Comparison of ENCODE assay signal across 28 cellular contexts in the genomic region with DNA sequence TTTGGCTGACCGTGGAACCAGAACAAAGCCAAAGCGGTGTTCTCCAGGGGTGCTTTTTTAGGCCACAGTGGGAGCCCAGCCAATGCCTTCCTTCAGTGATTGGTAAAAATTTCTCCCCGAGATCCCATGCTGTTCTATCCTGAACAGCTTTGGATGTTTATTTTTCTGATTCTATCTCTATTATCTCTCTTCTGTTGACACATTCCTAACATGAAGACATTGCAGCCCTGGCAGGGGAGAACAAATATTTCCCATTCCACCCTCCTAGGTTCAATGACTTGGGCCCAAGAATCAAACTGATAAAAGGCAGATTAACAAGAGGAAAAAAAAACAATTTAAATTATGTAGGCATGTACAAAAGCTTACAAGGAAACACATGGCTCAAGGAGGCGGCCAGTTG.
DNase-seq lines count a peak whose midpoint lies in the region; ATAC-seq and TF ChIP-seq lines count a peak whose summit lies in the region.
"Had no signal": no experiment of that assay in that cellular context is flagged by ENCODE, and none has a peak within 500 bp of the region (broad histone marks: within the 10 kb centered on the region; RNA-seq: fewer than 3 reads in every experiment).

No MANE protein-coding gene starts in this region.

- H3K27ac Mint-ChIP-seq in neural progenitor cell: peak overlapping the region; percentile 21
- H3K27ac Mint-ChIP-seq in activated CD8-positive, alpha-beta memory T cell treated with anti-CD3 and anti-CD28 coated beads, Interleukin-2, amount 10 ng/mL, durations not matched to agents 7 days and 5 days: no peak overlapping the region
- H3K27ac Mint-ChIP-seq: activated naive CD4-positive, alpha-beta T cell treated with anti-CD3 and anti-CD28 coated beads, Interleukin-2, amount 10 ng/mL, durations not matched to agents 7 days and 5 days had no signal

- intact Hi-C loops in left lung (cut with DNase I): no loop called here

- H4K20me1 ChIP-seq in neural progenitor cell (ENCODE audit: low read depth): no peaks in the 10 kb centered on the region

- no peak overlapping the region for H2AFZ ChIP-seq in neural progenitor cell (replicated peaks)

- H3K9me3 ChIP-seq in iPS-18a (ENCODE audit: control insufficient read depth, low read depth, low read length): no peaks in the 10 kb centered on the region
- no peaks in the 10 kb centered on the region for H3K9me3 ChIP-seq in neural progenitor cell (ENCODE audit: low read depth)
- H3K9me3 ChIP-seq in left lung: no peaks in the 10 kb centered on the region
- H3K9me3 ChIP-seq: BE2C, esophagus muscularis mucosa, SJSA1 had no signal

- H3K4me3 ChIP-seq in iPS-18a (ENCODE audit: low read length) (peak overlapping the region; percentile 4), neural progenitor cell (no peak overlapping the region), left lung (no peak overlapping the region)
- H3K4me3 ChIP-seq: esophagus muscularis mucosa, K562, right atrium auricular region, SJSA1, spleen had no signal

- ATAC-seq in activated CD8-positive, alpha-beta memory T cell treated with anti-CD3 and anti-CD28 coated beads, Interleukin-2, amount 10 ng/mL, durations not matched to agents 7 days and 5 days: no peak
- ATAC-seq in GM19324 (IDR thresholded peaks at IDR 0.05; ENCODE audit: low FRiP score, unreplicated experiment) (no peak), left lung (no peak), HG03432 (IDR thresholded peaks at IDR 0.05; ENCODE audit: unreplicated experiment) (no peak)
- ATAC-seq: K562; left colon; naive thymus-derived CD8-positive, alpha-beta T cell had no signal

- H3K79me2 ChIP-seq in neural progenitor cell (ENCODE audit: low read depth): no peaks in the 10 kb centered on the region

- DNase-seq in Caki2 (ENCODE audit: low read depth) (peak; percentile 75), neural progenitor cell (ENCODE audit: low spot score) (peak; percentile 9), left lung (no peak)
- no peak for DNase-seq in activated CD8-positive, alpha-beta memory T cell treated with anti-CD3 and anti-CD28 coated beads, Interleukin-2, amount 10 ng/mL, durations not matched to agents 7 days and 5 days
- DNase-seq: ACHN; activated CD4-positive, alpha-beta T cell treated with anti-CD3 and anti-CD28 coated beads, Interleukin-2, amount 50 U/mL, for 4 hours; activated CD8-positive, alpha-beta memory T cell treated with anti-CD3 and anti-CD28 coated beads, Interleukin-2, amount 50 U/mL, for 48 hours; activated naive CD4-positive, alpha-beta T cell treated with anti-CD3 and anti-CD28 coated beads, Interleukin-2, amount 10 ng/mL, durations not matched to agents 7 days and 5 days; amygdala; BE2C; DMS53; GF-D8; left colon; naive thymus-derived CD8-positive, alpha-beta T cell; NCI-H446 treated with DMSO at 0.1 percent for 48 hours; NCI-H82; RPMI8226; spleen; substantia nigra; T-helper 1 cell had no signal

- H3K36me3 Mint-ChIP-seq in neural progenitor cell: no peaks in the 10 kb centered on the region
- peaks cover 17% of the 10 kb centered on the region for H3K36me3 Mint-ChIP-seq in activated CD8-positive, alpha-beta memory T cell treated with anti-CD3 and anti-CD28 coated beads, Interleukin-2, amount 10 ng/mL, durations not matched to agents 7 days and 5 days

- H3K27ac ChIP-seq in VCaP (peak overlapping the region; percentile 93), iPS-18a (ENCODE audit: low read length) (no peak overlapping the region), neural progenitor cell (no peak overlapping the region), left lung (no peak overlapping the region)
- H3K27ac ChIP-seq: esophagus muscularis mucosa, right atrium auricular region, SJSA1, spleen had no signal

- CTCF ChIA-PET in activated CD8-positive, alpha-beta memory T cell treated with anti-CD3 and anti-CD28 coated beads, Interleukin-2, amount 10 ng/mL, durations not matched to agents 7 days and 5 days (lab: Charles Lee): interaction anchor here (1.2 to 1.5 kb wide), 2 partner anchors 11 to 29 kb away, joined by 3 to 5 read pairs; no protein-coding TSS in a partner anchor

- TF ChIP-seq CTCF in VCaP (conservative IDR thresholded peaks at IDR 0.05) (no peak), neural progenitor cell (IDR thresholded peaks at IDR 0.05) (no peak), left lung (IDR thresholded peaks at IDR 0.05) (no peak)

- H3K4me1 ChIP-seq in iPS-18a (ENCODE audit: control insufficient read depth, low read depth, low read length) (peaks cover 21% of the 10 kb centered on the region), neural progenitor cell (peaks cover 15% of the 10 kb centered on the region), left lung (peaks cover 0 to 15% of the 10 kb centered on the region in 2 donors)
- H3K4me1 ChIP-seq: BE2C, esophagus muscularis mucosa had no signal

- peaks cover 11% of the 10 kb centered on the region for H3K9me3 Mint-ChIP-seq in neural progenitor cell
- H3K9me3 Mint-ChIP-seq in activated CD8-positive, alpha-beta memory T cell treated with anti-CD3 and anti-CD28 coated beads, Interleukin-2, amount 10 ng/mL, durations not matched to agents 7 days and 5 days (ENCODE audit: low read depth): peaks cover 20% of the 10 kb centered on the region

- H3K27me3 ChIP-seq in iPS-18a (ENCODE audit: control insufficient read depth, insufficient read depth, low read length) (no peaks in the 10 kb centered on the region), neural progenitor cell (no peaks in the 10 kb centered on the region), left lung (no peaks in the 10 kb centered on the region)
- H3K27me3 ChIP-seq: BE2C, esophagus muscularis mucosa, right atrium auricular region, SJSA1, spleen had no signal

- H3F3A ChIP-seq in neural progenitor cell (ENCODE audit: low read depth): peaks cover 9% of the 10 kb centered on the region

- H3K27me3 Mint-ChIP-seq in neural progenitor cell (ENCODE audit: insufficient read depth, low read depth): no peaks in the 10 kb centered on the region
- H3K27me3 Mint-ChIP-seq in activated CD8-positive, alpha-beta memory T cell treated with anti-CD3 and anti-CD28 coated beads, Interleukin-2, amount 10 ng/mL, durations not matched to agents 7 days and 5 days: no peaks in the 10 kb centered on the region

- in situ Hi-C loops in Caki2 (cut with HindIII; ENCODE audit: low pct_unique_long_range_greater_than_20kb, low sequenced_read_pairs): no loop called here

- peak overlapping the region; percentile 34 for H3K4me2 ChIP-seq in neural progenitor cell

- peaks cover 22% of the 10 kb centered on the region for H3K4me1 Mint-ChIP-seq in neural progenitor cell
- H3K4me1 Mint-ChIP-seq in activated CD8-positive, alpha-beta memory T cell treated with anti-CD3 and anti-CD28 coated beads, Interleukin-2, amount 10 ng/mL, durations not matched to agents 7 days and 5 days: no peaks in the 10 kb centered on the region
- H3K4me1 Mint-ChIP-seq: naive thymus-derived CD8-positive, alpha-beta T cell had no signal

- no peaks in the 10 kb centered on the region for H3K36me3 ChIP-seq in iPS-18a (ENCODE audit: control insufficient read depth, low read depth, low read length)
- no peaks in the 10 kb centered on the region for H3K36me3 ChIP-seq in neural progenitor cell
- H3K36me3 ChIP-seq in left lung: no peaks in the 10 kb centered on the region
- H3K36me3 ChIP-seq: BE2C, esophagus muscularis mucosa, right atrium auricular region, SJSA1, spleen had no signal

- H3K4me3 Mint-ChIP-seq in neural progenitor cell: no peak overlapping the region
- no peak overlapping the region for H3K4me3 Mint-ChIP-seq in activated CD8-positive, alpha-beta memory T cell treated with anti-CD3 and anti-CD28 coated beads, Interleukin-2, amount 10 ng/mL, durations not matched to agents 7 days and 5 days
- H3K4me3 Mint-ChIP-seq: activated naive CD4-positive, alpha-beta T cell treated with anti-CD3 and anti-CD28 coated beads, Interleukin-2, amount 10 ng/mL, durations not matched to agents 7 days and 5 days; naive thymus-derived CD8-positive, alpha-beta T cell had no signal

- no peak overlapping the region for H3K9ac ChIP-seq in iPS-18a (ENCODE audit: low read length)
- H3K9ac ChIP-seq in neural progenitor cell: no peak overlapping the region

Comparison
In these comparisons a context has a peak if more than half of its experiments do, and no peak if none do; other contexts are left out.
1. DNase-seq: peak in Caki2 (single experiment) and neural progenitor cell (single experiment); none in activated CD8-positive, alpha-beta memory T cell treated with anti-CD3 and anti-CD28 coated beads, Interleukin-2, amount 10 ng/mL, durations not matched to agents 7 days and 5 days (single experiment) and left lung (0 of 2).